Comparison of ENCODE assay signal across 24 cellular contexts in the genomic region with DNA sequence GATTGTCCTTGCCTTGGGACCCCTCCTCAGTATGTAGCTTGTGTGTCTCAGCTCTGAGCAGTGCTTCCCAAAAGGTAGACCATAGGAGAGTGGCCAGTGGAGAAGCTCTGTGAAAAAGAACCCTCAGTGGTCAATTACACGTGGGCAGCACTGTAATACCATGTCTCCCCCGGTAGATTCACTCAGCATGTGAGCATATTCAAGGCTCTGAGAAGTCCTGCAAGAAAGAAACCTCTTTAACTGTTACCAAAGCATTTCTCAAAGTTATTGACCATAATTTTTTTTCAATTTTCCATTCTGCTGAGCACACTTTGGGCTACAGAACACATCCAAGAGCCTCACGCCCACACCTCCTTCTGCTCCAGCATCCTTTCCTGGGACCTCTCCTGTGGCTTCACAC.
DNase-seq lines count a peak whose midpoint lies in the region; ATAC-seq and TF ChIP-seq lines count a peak whose summit lies in the region.
"Had no signal": no experiment of that assay in that cellular context is flagged by ENCODE, and none has a peak within 500 bp of the region (broad histone marks: within the 10 kb centered on the region; RNA-seq: fewer than 3 reads in every experiment).

No MANE protein-coding gene starts in this region.

- no peak overlapping the region for H3K4me3 Mint-ChIP-seq in CD14-positive monocyte
- no peak overlapping the region for H3K4me3 Mint-ChIP-seq in activated T-helper 17 cell treated with anti-CD3 and anti-CD28 coated beads, Interleukin-2, amount 50 U/mL, for 72 hours
- H3K4me3 Mint-ChIP-seq in memory B cell = no peak overlapping the region
- no peak overlapping the region for H3K4me3 Mint-ChIP-seq in stimulated activated effector memory CD8-positive, alpha-beta T cell treated with anti-CD3 and anti-CD28 coated beads, Interleukin-12 subunit alpha, Interleukin-12 subunit beta, amount 100 ng/mL, for 72 hours
- H3K4me3 Mint-ChIP-seq: CD4-positive, alpha-beta memory T cell; H9 had no signal

- H3K4me1 Mint-ChIP-seq in CD14-positive monocyte = peaks cover 64% of the 10 kb centered on the region
- peaks cover 4% of the 10 kb centered on the region for H3K4me1 Mint-ChIP-seq in activated T-helper 17 cell treated with anti-CD3 and anti-CD28 coated beads, Interleukin-2, amount 50 U/mL, for 72 hours
- peaks cover 29% of the 10 kb centered on the region for H3K4me1 Mint-ChIP-seq in memory B cell
- peaks cover 12% of the 10 kb centered on the region for H3K4me1 Mint-ChIP-seq in stimulated activated effector memory CD8-positive, alpha-beta T cell treated with anti-CD3 and anti-CD28 coated beads, Interleukin-12 subunit alpha, Interleukin-12 subunit beta, amount 100 ng/mL, for 72 hours
- H3K4me1 Mint-ChIP-seq: H9 had no signal

- H3K36me3 Mint-ChIP-seq in CD14-positive monocyte = peaks cover 15 to 23% of the 10 kb centered on the region in 2 donors
- H3K36me3 Mint-ChIP-seq in activated T-helper 17 cell treated with anti-CD3 and anti-CD28 coated beads, Interleukin-2, amount 50 U/mL, for 72 hours (ENCODE audit: low read depth) = peaks cover 5% of the 10 kb centered on the region
- H3K36me3 Mint-ChIP-seq in memory B cell = peaks cover 10% of the 10 kb centered on the region
- peaks cover 6% of the 10 kb centered on the region for H3K36me3 Mint-ChIP-seq in stimulated activated effector memory CD8-positive, alpha-beta T cell treated with anti-CD3 and anti-CD28 coated beads, Interleukin-12 subunit alpha, Interleukin-12 subunit beta, amount 100 ng/mL, for 72 hours

- ATAC-seq in activated T-helper 17 cell treated with anti-CD3 and anti-CD28 coated beads, Interleukin-2, amount 50 U/mL, for 72 hours (replicated peaks) = no peak
- no peak for ATAC-seq in memory B cell (ENCODE audit: low read depth)
- no peak for ATAC-seq in stimulated activated effector memory CD8-positive, alpha-beta T cell treated with anti-CD3 and anti-CD28 coated beads, Interleukin-12 subunit alpha, Interleukin-12 subunit beta, amount 100 ng/mL, for 72 hours
- no peak for ATAC-seq in GM21360 (IDR thresholded peaks at IDR 0.05; ENCODE audit: unreplicated experiment)
- ATAC-seq: A549, GM12878, HepG2 had no signal

- H3K27me3 Mint-ChIP-seq in CD14-positive monocyte (ENCODE audit: low read depth in 3 of 3) = peaks cover 0 to 3% (median 1%) of the 10 kb centered on the region in 3 donors
- H3K27me3 Mint-ChIP-seq in activated T-helper 17 cell treated with anti-CD3 and anti-CD28 coated beads, Interleukin-2, amount 50 U/mL, for 72 hours = no peaks in the 10 kb centered on the region
- H3K27me3 Mint-ChIP-seq in memory B cell = no peaks in the 10 kb centered on the region
- H3K27me3 Mint-ChIP-seq: CD4-positive, alpha-beta memory T cell had no signal

- TF ChIP-seq CTCF in CD14-positive monocyte (IDR thresholded peaks at IDR 0.05) = no peak

- H3K9me3 Mint-ChIP-seq in CD14-positive monocyte (peaks cover 0 to 3% (median 0%) of the 10 kb centered on the region in 7 donors), memory B cell (no peaks in the 10 kb centered on the region)
- no peaks in the 10 kb centered on the region for H3K9me3 Mint-ChIP-seq in activated T-helper 17 cell treated with anti-CD3 and anti-CD28 coated beads, Interleukin-2, amount 50 U/mL, for 72 hours
- no peaks in the 10 kb centered on the region for H3K9me3 Mint-ChIP-seq in stimulated activated effector memory CD8-positive, alpha-beta T cell treated with anti-CD3 and anti-CD28 coated beads, Interleukin-12 subunit alpha, Interleukin-12 subunit beta, amount 100 ng/mL, for 72 hours
- H3K9me3 Mint-ChIP-seq: CD4-positive, alpha-beta memory T cell; H9 had no signal

- H3K27ac Mint-ChIP-seq in CD14-positive monocyte = peak overlapping the region in 4 of 7 donors; percentile 25 to 78 (median 43)
- H3K27ac Mint-ChIP-seq in activated T-helper 17 cell treated with anti-CD3 and anti-CD28 coated beads, Interleukin-2, amount 50 U/mL, for 72 hours = peak overlapping the region; percentile 46
- H3K27ac Mint-ChIP-seq in memory B cell = peak overlapping the region; percentile 76
- H3K27ac Mint-ChIP-seq in stimulated activated effector memory CD8-positive, alpha-beta T cell treated with anti-CD3 and anti-CD28 coated beads, Interleukin-12 subunit alpha, Interleukin-12 subunit beta, amount 100 ng/mL, for 72 hours = peak overlapping the region; percentile 32

- intact Hi-C loops in CD14-positive monocyte (cut with micrococcal nuclease) = loop anchor here in 1 of 2 donors (10.0 kb wide), 1 partner anchor 95 kb away; no protein-coding TSS in a partner anchor
- intact Hi-C loops in head of caudate nucleus (cut with DNase I) = no loop called here

- DNase-seq in CD14-positive monocyte (ENCODE audit: low spot score) (no peak), memory B cell (ENCODE audit: low spot score in 2 of 2) (no peak), head of caudate nucleus (no peak), DMS53 treated with DMSO at 0.1 percent for 48 hours (lab: John Stamatoyannopoulos, UW; ENCODE audit: unreplicated experiment) (no peak)
- DNase-seq in stimulated activated effector memory CD8-positive, alpha-beta T cell treated with anti-CD3 and anti-CD28 coated beads, Interleukin-12 subunit alpha, Interleukin-12 subunit beta, amount 100 ng/mL, for 72 hours (ENCODE audit: low spot score in 2 of 2) = no peak
- no peak for DNase-seq in effector CD8-positive, alpha-beta T cell (lab: John Stamatoyannopoulos, UW)
- DNase-seq: Caco-2; CD4-positive, alpha-beta memory T cell; DND-41; H9; KG1; NCI-H1105; NCI-H146; NCI-H2029; NCI-H2227 treated with DMSO at 0.1 percent for 48 hours; NCI-H510A; PC-9; RPMI8226; SHP77 had no signal
